ENCODE assay signal across 1 cellular context in genomic region chrY:19232276-19232994, GRCh38.
TF ChIP-seq lines count a peak whose summit lies in the region.

No MANE protein-coding gene starts in this region.

TF ChIP-seq in GM23338, 12 proteins besides CTCF, POLR2A, EP300 and RAD21 (continued from another document):
- TF ChIP-seq CREB1 (CRISPR knock-in tag; IDR thresholded peaks at IDR 0.05; ENCODE audit: low read depth), result no peak
- no peak for TF ChIP-seq STAT1 (IDR thresholded peaks at IDR 0.05; ENCODE audit: unreplicated experiment)
- TF ChIP-seq ZNF331 (CRISPR knock-in tag; IDR thresholded peaks at IDR 0.05; ENCODE audit: low read depth), result no peak
- TF ChIP-seq POLR2AphosphoS5 (IDR thresholded peaks at IDR 0.05; ENCODE audit: low read depth), result no peak
- TF ChIP-seq, protein P1, sequence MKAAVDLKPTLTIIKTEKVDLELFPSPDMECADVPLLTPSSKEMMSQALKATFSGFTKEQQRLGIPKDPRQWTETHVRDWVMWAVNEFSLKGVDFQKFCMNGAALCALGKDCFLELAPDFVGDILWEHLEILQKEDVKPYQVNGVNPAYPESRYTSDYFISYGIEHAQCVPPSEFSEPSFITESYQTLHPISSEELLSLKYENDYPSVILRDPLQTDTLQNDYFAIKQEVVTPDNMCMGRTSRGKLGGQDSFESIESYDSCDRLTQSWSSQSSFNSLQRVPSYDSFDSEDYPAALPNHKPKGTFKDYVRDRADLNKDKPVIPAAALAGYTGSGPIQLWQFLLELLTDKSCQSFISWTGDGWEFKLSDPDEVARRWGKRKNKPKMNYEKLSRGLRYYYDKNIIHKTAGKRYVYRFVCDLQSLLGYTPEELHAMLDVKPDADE (IDR thresholded peaks at IDR 0.05), result no peak
- no peak for TF ChIP-seq NANOG (IDR thresholded peaks at IDR 0.05; ENCODE audit: borderline replicate concordance)
